13 cellular contexts compared by ENCODE assay signal in the genomic region with DNA sequence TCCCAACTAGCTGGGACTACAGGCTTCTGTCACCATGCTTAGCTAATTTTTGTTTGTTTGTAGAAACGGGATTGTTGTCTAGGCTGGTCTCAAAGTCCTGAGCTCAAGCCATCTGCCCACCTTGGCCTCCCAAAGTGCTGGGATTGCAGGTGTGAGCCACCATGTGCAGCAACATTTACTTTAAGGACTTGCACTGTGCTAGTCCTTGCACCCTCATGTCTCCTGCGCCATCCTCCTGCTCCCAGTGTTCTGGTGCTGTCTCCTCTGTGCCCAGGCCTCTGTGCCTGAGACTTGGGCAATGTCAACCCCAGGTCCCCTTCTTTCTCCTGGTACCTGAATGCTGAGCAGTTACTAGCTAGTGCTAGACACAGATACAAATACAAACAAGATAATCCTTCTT. TPM values are rescaled to one million over a fixed set of nuclear protein-coding genes. Genes with fewer than 3 reads are reported as not detected.
A peak's percentile ranks its signal among the peaks of the same experiment; 100 is the strongest.
DNase-seq lines count a peak whose midpoint lies in the region; ATAC-seq and TF ChIP-seq lines count a peak whose summit lies in the region.
"Had no signal": no experiment of that assay in that cellular context is flagged by ENCODE, and none has a peak within 500 bp of the region (broad histone marks: within the 10 kb centered on the region; RNA-seq: fewer than 3 reads in every experiment).

No MANE protein-coding gene starts in this region.

- H3K36me3 Mint-ChIP-seq in MCF 10A (ENCODE audit: insufficient read depth, unreplicated experiment), result peaks cover 9% of the 10 kb centered on the region
- H3K36me3 Mint-ChIP-seq: neural progenitor cell had no signal

- H3K4me3 ChIP-seq in mammary epithelial cell (replicated peaks in 1 of 3; ENCODE audit: insufficient read depth in 1 of 3, low read depth in 2 of 3, low read length in 3 of 3), result no peak overlapping the region
- no peak overlapping the region for H3K4me3 ChIP-seq in breast epithelium
- H3K4me3 ChIP-seq in esophagus muscularis mucosa, result no peak overlapping the region
- H3K4me3 ChIP-seq: lung, neural progenitor cell, upper lobe of left lung had no signal

- BruUV-seq in mammary epithelial cell (replicated peaks; lab: Mats Ljungman, UMichigan) (no TSS peak), MCF 10A (replicated peaks; lab: Mats Ljungman, UMichigan) (no TSS peak)

- ATAC-seq in HG03469 (IDR thresholded peaks at IDR 0.05; ENCODE audit: unreplicated experiment) (no peak), GM18517 (IDR thresholded peaks at IDR 0.05; ENCODE audit: unreplicated experiment) (no peak)

- dilution Hi-C loops in mammary epithelial cell (cut with HindIII; ENCODE audit: low sequenced_read_pairs), result no loop called here

- H2AFZ ChIP-seq in mammary epithelial cell (ENCODE audit: low read depth, low read length), result no peak overlapping the region

- WGBS in mammary epithelial cell (ENCODE audit: low coverage, missing lambda C conversion rate), result 100% methylated on average over 2 of the region's 2 CpGs
- 79% methylated on average over 2 of the region's 2 CpGs for WGBS in esophagus muscularis mucosa

- H3K79me2 ChIP-seq in mammary epithelial cell (ENCODE audit: insufficient read depth, low read length), result no peaks in the 10 kb centered on the region

- no peaks in the 10 kb centered on the region for H3K27me3 Mint-ChIP-seq in MCF 10A (ENCODE audit: insufficient read depth, unreplicated experiment)

- H3K9ac ChIP-seq in mammary epithelial cell (ENCODE audit: insufficient read depth, low read length), result no peak overlapping the region
- H3K9ac ChIP-seq: neural progenitor cell had no signal

- peaks cover 13% of the 10 kb centered on the region for H3K4me1 Mint-ChIP-seq in MCF 10A (ENCODE audit: insufficient read depth, unreplicated experiment)

- H3K36me3 ChIP-seq in mammary epithelial cell (ENCODE audit: insufficient read depth, low read length) (no peaks in the 10 kb centered on the region), breast epithelium (no peaks in the 10 kb centered on the region), esophagus muscularis mucosa (no peaks in the 10 kb centered on the region)
- H3K36me3 ChIP-seq: neural progenitor cell, upper lobe of left lung had no signal

- no peaks in the 10 kb centered on the region for H4K20me1 ChIP-seq in mammary epithelial cell (ENCODE audit: insufficient read depth, low read length)

- TF ChIP-seq CTCF in mammary epithelial cell (conservative IDR thresholded peaks at IDR 0.05 in 1 of 2, IDR thresholded peaks at IDR 0.05 in 1 of 2; ENCODE audit: extremely low read depth in 1 of 2, insufficient read depth in 1 of 2, low read depth in 1 of 2, low read length in 2 of 2) (no peak), breast epithelium (IDR thresholded peaks at IDR 0.05) (no peak), esophagus muscularis mucosa (IDR thresholded peaks at IDR 0.05) (no peak), MCF 10A (IDR thresholded peaks at IDR 0.05; ENCODE audit: unreplicated experiment) (no peak)

- in situ Hi-C loops in mammary epithelial cell (cut with MboI; ENCODE audit: low sequenced_read_pairs in 2 of 2), result loop anchor here in 1 of 2 donors (25.0 kb wide), 2 partner anchors 137 to 712 kb away; a partner anchor contains a TSS

- no peaks in the 10 kb centered on the region for H3K9me3 ChIP-seq in mammary epithelial cell (replicated peaks; ENCODE audit: insufficient read depth, low read length)
- H3K9me3 ChIP-seq in breast epithelium, result no peaks in the 10 kb centered on the region
- no peaks in the 10 kb centered on the region for H3K9me3 ChIP-seq in esophagus muscularis mucosa
- H3K9me3 ChIP-seq: upper lobe of left lung had no signal

- DNase-seq in mammary epithelial cell (no peak), breast epithelium (ENCODE audit: low spot score in 2 of 2) (no peak), esophagus muscularis mucosa (ENCODE audit: extremely low spot score) (peak; percentile 62), MCF 10A (ENCODE audit: unreplicated experiment) (no peak)
- DNase-seq in stimulated activated CD4-positive, alpha-beta T cell treated with anti-CD3 and anti-CD28 coated beads, Interleukin-4, amount 100 ng/mL, for 1 hour, result no peak
- DNase-seq: activated CD8-positive, alpha-beta memory T cell treated with anti-CD3 and anti-CD28 coated beads, Interleukin-2, amount 50 U/mL, for 4 hours; NCI-H1092; upper lobe of left lung had no signal

- H3K4me3 Mint-ChIP-seq in MCF 10A (ENCODE audit: unreplicated experiment), result no peak overlapping the region
- H3K4me3 Mint-ChIP-seq: neural progenitor cell had no signal

- TF ChIP-seq POLR2A in breast epithelium (IDR thresholded peaks at IDR 0.05), result no peak
- TF ChIP-seq POLR2A in Raji (IDR thresholded peaks at IDR 0.05; ENCODE audit: insufficient read depth, low read depth, low read length), result peak; percentile 25; the same call in 1 of the 2 replicates
- TF ChIP-seq POLR2A in esophagus muscularis mucosa (IDR thresholded peaks at IDR 0.05; ENCODE audit: low read depth), result no peak

- H3K27ac ChIP-seq in mammary epithelial cell (ENCODE audit: insufficient read depth, low read depth, low read length) (peak overlapping the region; percentile 47), breast epithelium (no peak overlapping the region), esophagus muscularis mucosa (replicated peaks in 1 of 4) (no peak overlapping the region)
- H3K27ac ChIP-seq: neural progenitor cell had no signal

- intact Hi-C loops in mammary epithelial cell (cut with micrococcal nuclease) (loop anchor here (1.0 to 2.0 kb wide), 2 partner anchors 13 to 31 kb away; no protein-coding TSS in a partner anchor), breast epithelium (cut with DNase I; ENCODE audit: low total_unique reads) (no loop called here), esophagus muscularis mucosa (cut with DNase I) (no loop called here), MCF 10A (cut with micrococcal nuclease) (no loop called here)

- CTCF ChIA-PET in mammary epithelial cell (lab: Charles Lee; ENCODE audit: low non-redundant PET), result interaction anchor here (0.6 kb wide), 1 partner anchor 10 kb away, joined by 3 read pairs; no protein-coding TSS in a partner anchor
- CTCF ChIA-PET in MCF 10A (lab: Yijun Ruan, JAX), result interaction anchor here (0.9 to 2.8 kb wide), 5 partner anchors 9 to 77 kb away, joined by 3 to 26 read pairs (median 7); no protein-coding TSS in a partner anchor

- TF ChIP-seq EP300 in esophagus muscularis mucosa (IDR thresholded peaks at IDR 0.05), result no peak

- H3K9me3 Mint-ChIP-seq in MCF 10A (ENCODE audit: unreplicated experiment), result no peaks in the 10 kb centered on the region
- H3K9me3 Mint-ChIP-seq: neural progenitor cell had no signal

- H3K27me3 ChIP-seq in mammary epithelial cell (ENCODE audit: insufficient read depth, low read length) (no peaks in the 10 kb centered on the region), breast epithelium (no peaks in the 10 kb centered on the region), esophagus muscularis mucosa (no peaks in the 10 kb centered on the region)
- H3K27me3 ChIP-seq: neural progenitor cell, upper lobe of left lung had no signal

- H3K4me1 ChIP-seq in mammary epithelial cell (ENCODE audit: insufficient read depth, low read length) (peaks cover 18% of the 10 kb centered on the region), breast epithelium (no peaks in the 10 kb centered on the region), esophagus muscularis mucosa (peaks cover 0 to 7% (median 3%) of the 10 kb centered on the region in 4 donors)
- H3K4me1 ChIP-seq: neural progenitor cell had no signal

- H3K27ac Mint-ChIP-seq in MCF 10A (ENCODE audit: low read depth, unreplicated experiment), result no peak overlapping the region
- H3K27ac Mint-ChIP-seq: neural progenitor cell had no signal

- POLR2A ChIA-PET in MCF 10A (lab: Yijun Ruan, JAX), result interaction anchor here (0.7 to 1.5 kb wide), 10 partner anchors 8 to 92 kb away, joined by 3 to 6 read pairs (median 4); no protein-coding TSS in a partner anchor

- no peak overlapping the region for H3K4me2 ChIP-seq in mammary epithelial cell (ENCODE audit: insufficient read depth, low read depth, low read length)
- H3K4me2 ChIP-seq: neural progenitor cell had no signal

RNA-seq across cellular contexts. Expression of a gene that starts 26.7 kb away (rescaled TPM):
- total RNA-seq in mammary epithelial cell (10 to 100 TPM; 49.8 to 53.0 TPM), breast epithelium (100 to 1,000 TPM in 1 of 3 donors, 10 to 100 TPM in 2; 25.0 to 128 (median 66.5) TPM), esophagus muscularis mucosa (10 to 100 TPM; 34.5 to 55.6 (median 41.6) TPM), MCF 10A (2022) (28.7 and 34.5 TPM in 2 replicates)
- polyA plus RNA-seq in mammary epithelial cell, result 31.1 TPM
- polyA minus RNA-seq in mammary epithelial cell, result 45.0 TPM
